ENCODE assay signal across 11 cellular contexts in genomic region chr12:52038447-52038846, GRCh38. TPM values are rescaled to one million over a fixed set of nuclear protein-coding genes. Genes with fewer than 3 reads are reported as not detected.
DNase-seq lines count a peak whose midpoint lies in the region; ATAC-seq and TF ChIP-seq lines count a peak whose summit lies in the region.
"Had no signal": no experiment of that assay in that cellular context is flagged by ENCODE, and none has a peak within 500 bp of the region (broad histone marks: within the 10 kb centered on the region; RNA-seq: fewer than 3 reads in every experiment).

No MANE protein-coding gene starts in this region.

- H3K4me3 ChIP-seq in BLaER1 treated with 17β-estradiol and CSF1 and Interleukin-3, amounts not matched to agents 10 nM and 100 nM, result peak overlapping the region in 5 of 10 experiments; percentile 72 to 82 (median 78); a peak in 9 of 20 replicates
- H3K4me3 ChIP-seq in coronary artery (peak overlapping the region; percentile 93), ovary (peak overlapping the region; percentile 73), brain microvascular endothelial cell (ENCODE audit: low read depth, low read length) (no peak overlapping the region)

- no peaks in the 10 kb centered on the region for H3K36me3 Mint-ChIP-seq in IgD-negative memory B cell

- H3K36me3 ChIP-seq in BLaER1 treated with 17β-estradiol and CSF1 and Interleukin-3, amounts not matched to agents 10 nM and 100 nM, result peaks cover 0 to 6% (median 0%) of the 10 kb centered on the region in 11 experiments; a peak in 1 of 22 replicates
- no peaks in the 10 kb centered on the region for H3K36me3 ChIP-seq in ovary
- H3K36me3 ChIP-seq in brain microvascular endothelial cell (replicated peaks), result no peaks in the 10 kb centered on the region

- H3K4me2 ChIP-seq in BLaER1 treated with 17β-estradiol and CSF1 and Interleukin-3, amounts not matched to agents 10 nM and 100 nM, result peak overlapping the region; percentile 97 to 100 (median 99)

- peak overlapping the region; percentile 66 to 84 (median 72) for H3K4me3 Mint-ChIP-seq in IgD-negative memory B cell

- H3K4me1 ChIP-seq in BLaER1 treated with 17β-estradiol and CSF1 and Interleukin-3, amounts not matched to agents 10 nM and 100 nM, result peaks cover 57 to 96% (median 88%) of the 10 kb centered on the region in 10 experiments
- peaks cover 4% of the 10 kb centered on the region for H3K4me1 ChIP-seq in ovary (ENCODE audit: insufficient read depth)

- TF ChIP-seq EP300 in ovary (IDR thresholded peaks at IDR 0.05), result no peak

- H3K9ac ChIP-seq in BLaER1 treated with 17β-estradiol and CSF1 and Interleukin-3, amounts not matched to agents 10 nM and 100 nM, result peak overlapping the region in 6 of 11 experiments; percentile 37 to 92 (median 84); a peak in 9 of 22 replicates

- intact Hi-C loops in ovary (cut with DNase I), result loop anchor here in 1 of 4 donors (5.0 kb wide), 1 partner anchor 1011 kb away; the partner anchor contains the start of gene SLC11A2

- H3K9me3 Mint-ChIP-seq in IgD-negative memory B cell, result no peaks in the 10 kb centered on the region

- no peaks in the 10 kb centered on the region for H3K27me3 Mint-ChIP-seq in IgD-negative memory B cell

- TF ChIP-seq CTCF in coronary artery (IDR thresholded peaks at IDR 0.05) (no peak), ovary (IDR thresholded peaks at IDR 0.05) (no peak), brain microvascular endothelial cell (IDR thresholded peaks at IDR 0.05; ENCODE audit: low read depth, low read length, missing control alignments) (no peak)

- 81 to 88% (median 86%) methylated on average over 6 of the region's 6 CpGs for WGBS in ovary, 3 donors

- peaks cover 0 to 8% (median 0%) of the 10 kb centered on the region in 11 experiments; a peak in 2 of 22 replicates for H3K27me3 ChIP-seq in BLaER1 treated with 17β-estradiol and CSF1 and Interleukin-3, amounts not matched to agents 10 nM and 100 nM
- no peaks in the 10 kb centered on the region for H3K27me3 ChIP-seq in ovary
- H3K27me3 ChIP-seq in brain microvascular endothelial cell (replicated peaks), result no peaks in the 10 kb centered on the region

- in situ Hi-C loops in brain microvascular endothelial cell (cut with HindIII; ENCODE audit: low pct_ligation_motif_present, low sequenced_read_pairs), result no loop called here

- no peak for ATAC-seq in GM21825 (IDR thresholded peaks at IDR 0.05; ENCODE audit: unreplicated experiment)

- H4K20me1 ChIP-seq in BLaER1 treated with 17β-estradiol and CSF1 and Interleukin-3, amounts not matched to agents 10 nM and 100 nM, result peaks cover 0 to 49% (median 6%) of the 10 kb centered on the region in 11 experiments; a peak in 6 of 22 replicates

- DNase-seq in coronary artery (ENCODE audit: low spot score) (no peak), ovary (peak in 2 of 5 donors; percentile 36 to 48), KG1 (lab: John Stamatoyannopoulos, UW) (no peak), brain microvascular endothelial cell (no peak), DMS79 treated with DMSO at 0.1 percent for 48 hours (lab: John Stamatoyannopoulos, UW) (no peak)
- DNase-seq: NCI-H345 had no signal

- 0 out of 22 replicates have a peak overlapping the region, but pooled peaks of 1 of the 11 experiments have one; percentile 10 for H3K27ac ChIP-seq in BLaER1 treated with 17β-estradiol and CSF1 and Interleukin-3, amounts not matched to agents 10 nM and 100 nM
- peak overlapping the region; percentile 98 to 99 for H3K27ac ChIP-seq in coronary artery
- H3K27ac ChIP-seq in ovary, result peak overlapping the region; percentile 84 to 95
- H3K27ac ChIP-seq in brain microvascular endothelial cell, result no peak overlapping the region

- H3K27ac Mint-ChIP-seq in IgD-negative memory B cell, result peak overlapping the region; percentile 53 to 83 (median 60)

- no peak for TF ChIP-seq POLR2A in ovary (IDR thresholded peaks at IDR 0.05)

- no peaks in the 10 kb centered on the region for H3K9me3 ChIP-seq in BLaER1 treated with 17β-estradiol and CSF1 and Interleukin-3, amounts not matched to agents 10 nM and 100 nM (replicated peaks in 1 of 11)
- no peaks in the 10 kb centered on the region for H3K9me3 ChIP-seq in ovary

- peaks cover 20 to 25% (median 23%) of the 10 kb centered on the region in 3 donors for H3K4me1 Mint-ChIP-seq in IgD-negative memory B cell

RNA-seq across cellular contexts. Expression of gene NR4A1, which starts 12.8 kb away (rescaled TPM):
- polyA plus RNA-seq in IgD-negative memory B cell (9.3 TPM), ovary (100 to 1,000 TPM in 1 of 2 donors, 10 to 100 TPM in 1; 41.7 to 159 TPM)
- 1,000 to 10,000 TPM in 2 of 7 donors, 100 to 1,000 TPM in 5; 142 to 1,603 (median 414) TPM for total RNA-seq in ovary

RNA-seq across cellular contexts. Expression of gene ATG101, which starts 31.3 kb away (rescaled TPM):
- polyA plus RNA-seq in IgD-negative memory B cell, result 25.4 TPM
- 10 to 100 TPM; 24.9 to 48.7 (median 28.9) TPM for total RNA-seq in ovary
- polyA plus RNA-seq in ovary, result 10 to 100 TPM; 13.6 to 26.2 TPM

RNA-seq across cellular contexts. Expression of gene TAMALIN, which starts 31.7 kb away (rescaled TPM):
- polyA plus RNA-seq in IgD-negative memory B cell (6.4 TPM), ovary (10 to 100 TPM; 16.8 to 21.8 TPM)
- total RNA-seq in ovary, result 10 to 100 TPM; 20.8 to 84.1 (median 38.6) TPM

RNA-seq across cellular contexts. Expression of gene SMIM41, which starts 41.1 kb away (rescaled TPM):
- polyA plus RNA-seq in IgD-negative memory B cell (not detected), ovary (1 to 10 TPM in 1 of 2 donors, under 1 TPM in 1; 0.32 to 3.4 TPM)
- total RNA-seq in ovary, result 1 to 10 TPM; 1.4 to 4.5 (median 2.8) TPM
- total RNA-seq: G401, myocyte had no signal
